ENCODE assay signal across 13 cellular contexts in genomic region chr18:69882965-69883668, GRCh38.
DNase-seq lines count a peak whose midpoint lies in the region; ATAC-seq, FAIRE-seq and TF ChIP-seq lines count a peak whose summit lies in the region.
"Had no signal": no experiment of that assay in that cellular context is flagged by ENCODE, and none has a peak within 500 bp of the region (broad histone marks: within the 10 kb centered on the region; RNA-seq: fewer than 3 reads in every experiment).

No MANE protein-coding gene starts in this region.

- H4K20me1 ChIP-seq in GM12878 (ENCODE audit: control insufficient read depth, insufficient read depth), result no peaks in the 10 kb centered on the region

- no peak for TF ChIP-seq CTCF in GM12878 (IDR thresholded peaks at IDR 0.05 in 2 of 3, conservative IDR thresholded peaks at IDR 0.05 in 1 of 3; ENCODE audit: control insufficient read depth in 2 of 3, extremely low read depth in 1 of 3, insufficient read depth in 1 of 3, low read depth in 3 of 3, low read length in 3 of 3)
- no peak for TF ChIP-seq CTCF in lower leg skin (IDR thresholded peaks at IDR 0.05)
- no peak for TF ChIP-seq CTCF in type B pancreatic cell (conservative IDR thresholded peaks at IDR 0.05)

- WGBS in GM12878 (ENCODE audit: insufficient coverage, insufficient replicate concordance, low lambda C conversion rate, missing lambda C conversion rate), result 55% methylated on average over 6 of the region's 6 CpGs
- WGBS in lower leg skin, 2 donors, result 84 to 85% methylated on average over 6 of the region's 6 CpGs

- peaks cover 4% of the 10 kb centered on the region for H3K4me1 Mint-ChIP-seq in type B pancreatic cell (ENCODE audit: unreplicated experiment)

- no peak overlapping the region for H3K4me3 Mint-ChIP-seq in type B pancreatic cell

- POLR2A ChIA-PET in GM12878 (lab: Charles Lee), result interaction anchor here (0.8 to 1.5 kb wide), 4 partner anchors 15 to 154 kb away, joined by 3 to 6 read pairs (median 4); no protein-coding TSS in a partner anchor

- SMC1A ChIA-PET in GM12878 (lab: Charles Lee; ENCODE audit: uncharacterized antibody, unreplicated experiment), result interaction anchor here (0.6 to 5.8 kb wide), 18 partner anchors 8 to 238 kb away, joined by 3 to 46 read pairs (median 3); no protein-coding TSS in a partner anchor

- RAD21 ChIA-PET in GM12878 (lab: Charles Lee; ENCODE audit: unreplicated experiment), result interaction anchor here (1.0 to 3.5 kb wide), 5 partner anchors 10 to 146 kb away, joined by 3 to 12 read pairs (median 4); no protein-coding TSS in a partner anchor

- FAIRE-seq in GM12878 (lab: Jason Lieb, UNC), result no peak
- FAIRE-seq: colon had no signal

- H2AFZ ChIP-seq in GM12878 (ENCODE audit: control insufficient read depth, low read depth, low read length), result no peak overlapping the region

- H3K4me2 ChIP-seq in GM12878 (ENCODE audit: control insufficient read depth, insufficient read depth), result no peak overlapping the region

- TF ChIP-seq POLR2A in GM12878 (IDR thresholded peaks at IDR 0.05; ENCODE audit: low read depth, low read length), result no peak
- no peak for TF ChIP-seq POLR2A in lower leg skin (IDR thresholded peaks at IDR 0.05)

- TF ChIP-seq EP300 in GM12878 (IDR thresholded peaks at IDR 0.05; ENCODE audit: borderline replicate concordance in 1 of 2, control insufficient read depth in 1 of 2, low read depth in 2 of 2, low read length in 2 of 2), result no peak

- H3K9me3 Mint-ChIP-seq in type B pancreatic cell, result peaks cover 5% of the 10 kb centered on the region

- intact Hi-C loops in GM12878 (cut with micrococcal nuclease; ENCODE audit: unreplicated experiment), result no loop called here
- intact Hi-C loops in lower leg skin (cut with DNase I; ENCODE audit: low total_unique reads), result no loop called here

- no peak overlapping the region for H3K9ac ChIP-seq in GM12878 (ENCODE audit: control insufficient read depth, insufficient read depth, low read length)

- in situ Hi-C loops in GM12878 (cut with MboI), result no loop called here

- ATAC-seq in GM18511 (IDR thresholded peaks at IDR 0.05; ENCODE audit: unreplicated experiment) (peak; percentile 51), GM21390 (IDR thresholded peaks at IDR 0.05; ENCODE audit: unreplicated experiment) (peak; percentile 44), HG03103 (IDR thresholded peaks at IDR 0.05; ENCODE audit: low read depth, unreplicated experiment) (peak; percentile 49), GM12878 (peak; percentile 34)
- ATAC-seq: mucosa of descending colon had no signal

- peaks cover 3 to 11% of the 10 kb centered on the region in 2 experiments for H3K36me3 ChIP-seq in GM12878 (ENCODE audit: control insufficient read depth in 2 of 2, insufficient read depth in 2 of 2, low read length in 1 of 2)
- H3K36me3 ChIP-seq: stomach had no signal

- no peaks in the 10 kb centered on the region for H3K27me3 ChIP-seq in GM12878 (replicated peaks in 1 of 2; ENCODE audit: control insufficient read depth in 2 of 2, insufficient read depth in 2 of 2, low read length in 1 of 2)
- H3K27me3 ChIP-seq: stomach had no signal

- CTCF ChIA-PET in GM12878 (lab: Yijun Ruan, JAX), result interaction anchor here (0.9 to 2.1 kb wide), 4 partner anchors 10 to 55 kb away, joined by 4 to 8 read pairs (median 6); no protein-coding TSS in a partner anchor

- H3K4me3 ChIP-seq in GM12878 (no peak overlapping the region), lower leg skin (ENCODE audit: low read depth, poor library complexity, severe bottlenecking) (no peak overlapping the region)
- H3K4me3 ChIP-seq: mucosa of descending colon, stomach had no signal

- H3K4me1 ChIP-seq in GM12878 (ENCODE audit: control insufficient read depth, insufficient read depth, low read length), result no peaks in the 10 kb centered on the region; the same call in 1 of the 2 replicates

- BruUV-seq in GM12878 (replicated peaks; lab: Mats Ljungman, UMichigan), result no TSS peak

- no peak for DNase-seq in GM12878 (ENCODE audit: low read depth, low spot score)
- no peak for DNase-seq in lower leg skin (ENCODE audit: low spot score in 2 of 2)
- DNase-seq in type B pancreatic cell (ENCODE audit: extremely low spot score, unreplicated experiment), result no peak
- no peak for DNase-seq in T1000 (lab: John Stamatoyannopoulos, UW)
- DNase-seq in stimulated activated naive CD4-positive, alpha-beta T cell (lab: John Stamatoyannopoulos, UW), result no peak
- DNase-seq: Kasumi-1, mucosa of descending colon, NCI-H524 treated with DMSO at 0.1 percent for 48 hours, stomach had no signal

- no peak for TF ChIP-seq RAD21 in GM12878 (IDR thresholded peaks at IDR 0.05; ENCODE audit: insufficient read depth, low read depth, low read length)

- H3K27ac Mint-ChIP-seq in type B pancreatic cell, result no peak overlapping the region

- H3K79me2 ChIP-seq in GM12878 (ENCODE audit: control insufficient read depth, insufficient read depth, low read length), result peaks cover 9% of the 10 kb centered on the region

- H3K36me3 Mint-ChIP-seq in type B pancreatic cell, result no peaks in the 10 kb centered on the region

- H3K27me3 Mint-ChIP-seq in type B pancreatic cell, result no peaks in the 10 kb centered on the region

- H3K27ac ChIP-seq in GM12878 (ENCODE audit: control insufficient read depth, insufficient read depth), result no peak overlapping the region

- H3K9me3 ChIP-seq in GM12878 (replicated peaks; ENCODE audit: control insufficient read depth, insufficient read depth, low read length), result no peaks in the 10 kb centered on the region
- H3K9me3 ChIP-seq: mucosa of descending colon, stomach had no signal

TF ChIP-seq in GM12878, 131 proteins besides CTCF, POLR2A, EP300 and RAD21 (continues in another document):
- TF ChIP-seq SIN3A (IDR thresholded peaks at IDR 0.05; ENCODE audit: low read depth, low read length), result no peak
- TF ChIP-seq NBN (IDR thresholded peaks at IDR 0.05), result no peak
- TF ChIP-seq JUND (IDR thresholded peaks at IDR 0.05; ENCODE audit: low read depth, low read length), result no peak
- no peak for TF ChIP-seq ZBTB11 (CRISPR knock-in tag; IDR thresholded peaks at IDR 0.05)
- TF ChIP-seq ZNF274 (IDR thresholded peaks at IDR 0.05; ENCODE audit: insufficient read depth, insufficient read length), result no peak
- peak; percentile 86 for TF ChIP-seq JUNB (IDR thresholded peaks at IDR 0.05)
- no peak for TF ChIP-seq HDAC6 (IDR thresholded peaks at IDR 0.05; ENCODE audit: unreplicated experiment)
- no peak for TF ChIP-seq CBX5 (IDR thresholded peaks at IDR 0.05; ENCODE audit: low read depth)
- no peak for TF ChIP-seq SMAD5 (IDR thresholded peaks at IDR 0.05; ENCODE audit: low read depth)
- TF ChIP-seq SMAD1 (IDR thresholded peaks at IDR 0.05; ENCODE audit: low read depth, partially characterized antibody), result no peak
- peak; percentile 23 for TF ChIP-seq SKIL (IDR thresholded peaks at IDR 0.05; ENCODE audit: low read depth, poor library complexity, severe bottlenecking)
- TF ChIP-seq ATF3 (IDR thresholded peaks at IDR 0.05; ENCODE audit: borderline replicate concordance, extremely low read depth, low read depth, low read length), result no peak
- TF ChIP-seq RUNX3 (IDR thresholded peaks at IDR 0.05; ENCODE audit: low read length), result peak; percentile 19; the same call in 1 of the 2 replicates
- no peak for TF ChIP-seq SPI1 (IDR thresholded peaks at IDR 0.05; ENCODE audit: borderline replicate concordance, insufficient read depth, low read depth, low read length)
- TF ChIP-seq ETV6 (conservative IDR thresholded peaks at IDR 0.05 in 1 of 2, IDR thresholded peaks at IDR 0.05 in 1 of 2; ENCODE audit: borderline replicate concordance in 1 of 2, low read depth in 1 of 2), result no peak
